In genomic region chr6:82080767-82081166, GRCh38 we compare ENCODE assay signal across 19 cellular contexts.
DNase-seq lines count a peak whose midpoint lies in the region; ATAC-seq and TF ChIP-seq lines count a peak whose summit lies in the region.
"Had no signal": no experiment of that assay in that cellular context is flagged by ENCODE, and none has a peak within 500 bp of the region (broad histone marks: within the 10 kb centered on the region; RNA-seq: fewer than 3 reads in every experiment).

No MANE protein-coding gene starts in this region.

- H3K27me3 Mint-ChIP-seq in activated T-helper 17 cell treated with anti-CD3 and anti-CD28 coated beads, Interleukin-2, amount 50 U/mL, for 72 hours: no peaks in the 10 kb centered on the region

- WGBS in smooth muscle cell (ENCODE audit: low lambda C conversion rate): 70% methylated on average over 1 of the region's 1 CpG
- 77 to 92% methylated on average over 1 of the region's 1 CpG for WGBS in gastroesophageal sphincter (ENCODE audit: low coverage in 1 of 2), 2 donors

- DNase-seq in DMS 273 treated with DMSO at 0.1 percent for 48 hours (lab: John Stamatoyannopoulos, UW) (peak; percentile 47), M059J (ENCODE audit: low read depth) (peak; percentile 52), astrocyte of the cerebellum (ENCODE audit: low read depth) (peak; percentile 20), smooth muscle cell (lab: John Stamatoyannopoulos, UW; ENCODE audit: unreplicated experiment) (no peak), NCI-H345 (lab: John Stamatoyannopoulos, UW) (no peak)
- DNase-seq: Calu3; CD4-positive, CD25-positive, alpha-beta regulatory T cell; DMS79 treated with DMSO at 0.1 percent for 48 hours; GF-D8; Karpas-422; NCI-H1436; NCI-H2029 treated with DMSO at 0.1 percent for 48 hours; NCI-H2227 treated with DMSO at 0.1 percent for 48 hours; NCI-H69 had no signal

- no peak overlapping the region for H3K27ac Mint-ChIP-seq in activated T-helper 17 cell treated with anti-CD3 and anti-CD28 coated beads, Interleukin-2, amount 50 U/mL, for 72 hours
- H3K27ac Mint-ChIP-seq: CD4-positive, CD25-positive, alpha-beta regulatory T cell; T-helper 1 cell treated with Interleukin-12 subunit alpha and Interleukin-12 subunit beta and Interleukin-4 antibody, amounts not matched to agents 30 μg/mL and 1 μg/mL, for 36 hours had no signal

- H3K4me3 Mint-ChIP-seq in activated T-helper 17 cell treated with anti-CD3 and anti-CD28 coated beads, Interleukin-2, amount 50 U/mL, for 72 hours: no peak overlapping the region
- H3K4me3 Mint-ChIP-seq: CD4-positive, CD25-positive, alpha-beta regulatory T cell; T-helper 1 cell treated with Interleukin-12 subunit alpha and Interleukin-12 subunit beta and Interleukin-4 antibody, amounts not matched to agents 30 μg/mL and 1 μg/mL, for 36 hours had no signal

- ATAC-seq in GM19463 (IDR thresholded peaks at IDR 0.05; ENCODE audit: unreplicated experiment) (peak; percentile 49), gastroesophageal sphincter (no peak)
- no peak for ATAC-seq in activated T-helper 17 cell treated with anti-CD3 and anti-CD28 coated beads, Interleukin-2, amount 50 U/mL, for 72 hours (replicated peaks)

- TF ChIP-seq CTCF in astrocyte of the cerebellum (IDR thresholded peaks at IDR 0.05; ENCODE audit: low read depth, low read length, missing control alignments) (no peak), smooth muscle cell (IDR thresholded peaks at IDR 0.05; ENCODE audit: borderline replicate concordance, insufficient read depth, poor library complexity, severe bottlenecking) (no peak), gastroesophageal sphincter (IDR thresholded peaks at IDR 0.05) (no peak)

- no peak overlapping the region for H3K27ac ChIP-seq in smooth muscle cell (ENCODE audit: low read depth)
- H3K27ac ChIP-seq in gastroesophageal sphincter: no peak overlapping the region

- H4K20me1 ChIP-seq in smooth muscle cell (ENCODE audit: low read depth): no peaks in the 10 kb centered on the region

- no peaks in the 10 kb centered on the region for H3K79me2 ChIP-seq in smooth muscle cell (ENCODE audit: low read depth)

- no peak overlapping the region for H2AFZ ChIP-seq in smooth muscle cell (ENCODE audit: low read depth)

- TF ChIP-seq EP300 in gastroesophageal sphincter (IDR thresholded peaks at IDR 0.05): no peak

- TF ChIP-seq POLR2A in gastroesophageal sphincter (IDR thresholded peaks at IDR 0.05): no peak

- H3K4me3 ChIP-seq in astrocyte of the cerebellum (ENCODE audit: low read depth, low read length) (no peak overlapping the region), smooth muscle cell (no peak overlapping the region), gastroesophageal sphincter (no peak overlapping the region)
- H3K4me3 ChIP-seq: HAP-1 had no signal

- H3K27me3 ChIP-seq in smooth muscle cell (ENCODE audit: low read depth) (no peaks in the 10 kb centered on the region), gastroesophageal sphincter (no peaks in the 10 kb centered on the region)

- H3K9me3 ChIP-seq in smooth muscle cell (replicated peaks; ENCODE audit: low read depth) (no peaks in the 10 kb centered on the region), gastroesophageal sphincter (no peaks in the 10 kb centered on the region)
- H3K9me3 ChIP-seq: HAP-1 had no signal

- no peaks in the 10 kb centered on the region for H3K4me1 ChIP-seq in smooth muscle cell (ENCODE audit: low read depth)
- H3K4me1 ChIP-seq in gastroesophageal sphincter: peaks cover 0 to 14% (median 0%) of the 10 kb centered on the region in 3 donors
- H3K4me1 ChIP-seq: HAP-1 had no signal

- no peaks in the 10 kb centered on the region for H3K36me3 Mint-ChIP-seq in activated T-helper 17 cell treated with anti-CD3 and anti-CD28 coated beads, Interleukin-2, amount 50 U/mL, for 72 hours (ENCODE audit: low read depth)
- H3K36me3 Mint-ChIP-seq: CD4-positive, CD25-positive, alpha-beta regulatory T cell had no signal

- H3K36me3 ChIP-seq in smooth muscle cell (ENCODE audit: low read depth) (no peaks in the 10 kb centered on the region), gastroesophageal sphincter (no peaks in the 10 kb centered on the region)
- H3K36me3 ChIP-seq: HAP-1 had no signal

- H3K4me1 Mint-ChIP-seq in activated T-helper 17 cell treated with anti-CD3 and anti-CD28 coated beads, Interleukin-2, amount 50 U/mL, for 72 hours: no peaks in the 10 kb centered on the region
- H3K4me1 Mint-ChIP-seq: CD4-positive, CD25-positive, alpha-beta regulatory T cell had no signal

- H3F3A ChIP-seq in smooth muscle cell (ENCODE audit: low read depth): no peaks in the 10 kb centered on the region

- in situ Hi-C loops in astrocyte of the cerebellum (cut with HindIII; ENCODE audit: low sequenced_read_pairs): no loop called here

- no peak overlapping the region for H3K9ac ChIP-seq in smooth muscle cell (ENCODE audit: low read depth)

- H3K9me3 Mint-ChIP-seq in activated T-helper 17 cell treated with anti-CD3 and anti-CD28 coated beads, Interleukin-2, amount 50 U/mL, for 72 hours: no peaks in the 10 kb centered on the region
- H3K9me3 Mint-ChIP-seq: T-helper 1 cell treated with Interleukin-12 subunit alpha and Interleukin-12 subunit beta and Interleukin-4 antibody, amounts not matched to agents 30 μg/mL and 1 μg/mL, for 36 hours had no signal

- H3K4me2 ChIP-seq in smooth muscle cell: no peak overlapping the region

Comparison
In these comparisons a context has a peak if more than half of its experiments do, and no peak if none do; other contexts are left out.
1. DNase-seq: peak in DMS 273 treated with DMSO at 0.1 percent for 48 hours (single experiment), M059J (single experiment) and astrocyte of the cerebellum (single experiment); none in smooth muscle cell (single experiment) and NCI-H345 (single experiment).